ENCODE assay signal across 9 cellular contexts in genomic region chr5:82274343-82275266, GRCh38. TPM values are rescaled to one million over a fixed set of nuclear protein-coding genes. Genes with fewer than 3 reads are reported as not detected.
DNase-seq lines count a peak whose midpoint lies in the region; ATAC-seq, FAIRE-seq and TF ChIP-seq lines count a peak whose summit lies in the region.
"Had no signal": no experiment of that assay in that cellular context is flagged by ENCODE, and none has a peak within 500 bp of the region (broad histone marks: within the 10 kb centered on the region; RNA-seq: fewer than 3 reads in every experiment).

No MANE protein-coding gene starts in this region.

- no peak; a peak in 1 of 4 replicates for TF ChIP-seq RAD21 in H1 (IDR thresholded peaks at IDR 0.05 in 1 of 2, conservative IDR thresholded peaks at IDR 0.05 in 1 of 2; ENCODE audit: low read depth in 2 of 2, low read length in 2 of 2)

- H2AFZ ChIP-seq in H1 (ENCODE audit: low read length), result no peak overlapping the region

- H3K4me3 ChIP-seq in NB4 (ENCODE audit: low read depth, low read length) (no peak overlapping the region), H1 (ENCODE audit: extremely low read depth in 1 of 4, insufficient read depth in 2 of 4, low read depth in 3 of 4, low read length in 4 of 4) (peak overlapping the region in 1 of 4 experiments; percentile 14; a peak in 1 of 8 replicates)

- WGBS in H1 (ENCODE audit: extremely low coverage in 1 of 2, insufficient coverage in 1 of 2, insufficient read length in 1 of 2, insufficient replicate concordance in 2 of 2, low coverage in 1 of 2, low lambda C conversion rate in 2 of 2, missing lambda C conversion rate in 1 of 2), 2 experiments, result 53% methylated on average over 31 of the region's 31 CpGs; no CpG with 5 or more reads in 1 of the 2 experiments

- H3K4ac ChIP-seq in H1 (replicated peaks; ENCODE audit: insufficient read length, low read depth, low read length), result no peak overlapping the region

- no peak overlapping the region for H2BK20ac ChIP-seq in H1 (ENCODE audit: low read length)

- H3K4me1 ChIP-seq in H1 (replicated peaks in 1 of 4; ENCODE audit: control insufficient read depth in 3 of 4, insufficient read depth in 4 of 4, low read length in 3 of 4), result peaks cover 3 to 13% (median 7%) of the 10 kb centered on the region in 4 experiments; a peak in 6 of 7 replicates

- H2BK120ac ChIP-seq in H1 (replicated peaks; ENCODE audit: low read depth, low read length), result no peak overlapping the region

- CTCF ChIA-PET in H1 (lab: Charles Lee; ENCODE audit: partially characterized antibody), result interaction anchor here (0.6 to 2.8 kb wide), 7 partner anchors 10 to 48 kb away, joined by 3 to 14 read pairs (median 4); no protein-coding TSS in a partner anchor

- no peak overlapping the region for H3K14ac ChIP-seq in H1 (ENCODE audit: insufficient read length)

- H4K20me1 ChIP-seq in H1 (replicated peaks in 1 of 2; ENCODE audit: control insufficient read depth in 1 of 2, insufficient read depth in 2 of 2, low read length in 2 of 2), result no peaks in the 10 kb centered on the region

- no peaks in the 10 kb centered on the region; the same call in 1 of the 2 replicates for H3K79me1 ChIP-seq in H1 (ENCODE audit: low read depth, low read length)

- H3K23ac ChIP-seq in H1 (ENCODE audit: insufficient read length), result no peak overlapping the region

- H2BK15ac ChIP-seq in H1 (ENCODE audit: low read length), result no peak overlapping the region

- POLR2A ChIA-PET in H1 (lab: Charles Lee; ENCODE audit: partially characterized antibody), result interaction anchor here (0.7 to 3.0 kb wide), 29 partner anchors 9 to 1080 kb away, joined by 3 to 55 read pairs (median 4); partner anchors contain the start of gene ATG10

- H3K79me2 ChIP-seq in H1 (ENCODE audit: control insufficient read depth in 1 of 2, insufficient read depth in 2 of 2, low read length in 2 of 2), result peaks cover 5 to 19% of the 10 kb centered on the region in 2 experiments; a peak in 3 of 4 replicates

- no peak for FAIRE-seq in H1 (lab: Jason Lieb, UNC)

- no peak overlapping the region for H4K91ac ChIP-seq in H1 (replicated peaks; ENCODE audit: insufficient read length, low read length)

- no peak overlapping the region for H3K56ac ChIP-seq in H1 (replicated peaks; ENCODE audit: insufficient read length, low read depth, low read length)

- no peak for TF ChIP-seq EP300 in H1 (IDR thresholded peaks at IDR 0.05; ENCODE audit: borderline replicate concordance in 1 of 2, low read depth in 2 of 2, low read length in 2 of 2)

- H2AK5ac ChIP-seq in H1 (ENCODE audit: low read depth, low read length), result no peak overlapping the region

- TF ChIP-seq POLR2A in NB4 (IDR thresholded peaks at IDR 0.05; ENCODE audit: extremely low read depth, insufficient read length) (peak; percentile 32), H1 (IDR thresholded peaks at IDR 0.05; ENCODE audit: control extremely low read depth in 1 of 2, low read depth in 2 of 2, low read length in 2 of 2) (peak; percentile 94 to 95)

- H3K36me3 ChIP-seq in H1 (ENCODE audit: control insufficient read depth in 2 of 4, insufficient read depth in 4 of 4, low read length in 3 of 4), result peaks cover 15 to 36% (median 22%) of the 10 kb centered on the region in 4 experiments

- no peaks in the 10 kb centered on the region for H3K9me3 ChIP-seq in H1 (ENCODE audit: insufficient read depth in 2 of 2, low read depth in 1 of 2, low read length in 1 of 2)

- peaks cover 5% of the 10 kb centered on the region; the same call in 1 of the 2 replicates for H3K23me2 ChIP-seq in H1 (ENCODE audit: low read depth, low read length)

- peak overlapping the region in 3 of 4 experiments; percentile 5 to 23 (median 8); a peak in 4 of 7 replicates for H3K9ac ChIP-seq in H1 (replicated peaks in 1 of 4; ENCODE audit: extremely low read depth in 1 of 4, low read depth in 3 of 4, low read length in 3 of 4)

- H2BK12ac ChIP-seq in H1 (ENCODE audit: low read depth, low read length), result no peak overlapping the region

- peak; percentile 73 for DNase-seq in activated CD8-positive, alpha-beta memory T cell treated with anti-CD3 and anti-CD28 coated beads for 24 hours
- DNase-seq in activated CD8-positive, alpha-beta memory T cell treated with anti-CD3 and anti-CD28 coated beads, Interleukin-2, amount 50 U/mL, for 4 hours, result no peak
- peak; percentile 31 for DNase-seq in NB4 (ENCODE audit: low read depth)
- peak in 1 of 2 experiments; percentile 90 for DNase-seq in H1 (ENCODE audit: low read depth in 1 of 2, low spot score in 2 of 2)
- peak; percentile 21 for DNase-seq in stimulated activated CD4-positive, alpha-beta T cell treated with anti-CD3 and anti-CD28 coated beads, Interleukin-4, amount 100 ng/mL, for 1 hour
- no peak for DNase-seq in HuH-7 (ENCODE audit: low spot score)
- no peak for DNase-seq in NOMO-1 treated with DMSO at 0.1 percent for 48 hours (lab: John Stamatoyannopoulos, UW; ENCODE audit: unreplicated experiment)
- DNase-seq: amniotic stem cell had no signal

- peak overlapping the region; percentile 28; the same call in 1 of the 2 replicates for H2BK5ac ChIP-seq in H1 (ENCODE audit: low read depth, low read length)

- H4K8ac ChIP-seq in H1 (ENCODE audit: extremely low read depth, insufficient read depth, low read length), result peak overlapping the region; percentile 87

- no peak overlapping the region; the same call in 1 of the 2 replicates for H3K18ac ChIP-seq in H1 (ENCODE audit: extremely low read depth, low read length)

- peak overlapping the region; percentile 49 for H3K27ac ChIP-seq in H1 (ENCODE audit: low read depth, low read length)

- H3K4me2 ChIP-seq in H1 (ENCODE audit: insufficient read depth in 1 of 2, low read depth in 2 of 2, low read length in 2 of 2), result peak overlapping the region; percentile 19 to 37

- ATAC-seq in GM21423 (IDR thresholded peaks at IDR 0.05; ENCODE audit: unreplicated experiment), result no peak

- H4K5ac ChIP-seq in H1 (ENCODE audit: insufficient read length, low read depth, low read length), result peak overlapping the region; percentile 40

- no peak for TF ChIP-seq CTCF in NB4 (IDR thresholded peaks at IDR 0.05; ENCODE audit: low read depth, low read length)
- TF ChIP-seq CTCF in H1 (IDR thresholded peaks at IDR 0.05; ENCODE audit: control extremely low read depth in 1 of 3, insufficient read depth in 1 of 3, low read depth in 1 of 3, low read length in 3 of 3), result no peak

- no peaks in the 10 kb centered on the region for H3K27me3 ChIP-seq in H1 (replicated peaks in 1 of 4; ENCODE audit: control insufficient read depth in 3 of 4, extremely low read depth in 1 of 4, insufficient read depth in 3 of 4, low read length in 3 of 4)

TF ChIP-seq in H1, 55 proteins besides CTCF, POLR2A, EP300 and RAD21 (continues in another document):
- no peak for TF ChIP-seq PHF8 (conservative IDR thresholded peaks at IDR 0.05; ENCODE audit: low read depth, low read length)
- peak in 1 of 2 experiments; percentile 59; a peak in 1 of 4 replicates for TF ChIP-seq SIN3A (conservative IDR thresholded peaks at IDR 0.05 in 1 of 2, IDR thresholded peaks at IDR 0.05 in 1 of 2; ENCODE audit: low read depth in 1 of 2, low read length in 2 of 2)
- no peak for TF ChIP-seq GTF2F1 (IDR thresholded peaks at IDR 0.05; ENCODE audit: borderline replicate concordance, low read depth, low read length)
- TF ChIP-seq RFX5 (IDR thresholded peaks at IDR 0.05; ENCODE audit: borderline replicate concordance, low read depth, low read length), result no peak
- TF ChIP-seq RNF2 (IDR thresholded peaks at IDR 0.05; ENCODE audit: borderline replicate concordance, low read depth, low read length, missing control alignments, poor library complexity, severe bottlenecking), result no peak
- no peak for TF ChIP-seq GABPA (IDR thresholded peaks at IDR 0.05; ENCODE audit: borderline replicate concordance, insufficient read depth, low read length)
- TF ChIP-seq POU5F1 (IDR thresholded peaks at IDR 0.05; ENCODE audit: low read depth, low read length), result peak; percentile 67; the same call in 1 of the 2 replicates
- no peak for TF ChIP-seq BCL11A (IDR thresholded peaks at IDR 0.05; ENCODE audit: low read depth in 2 of 2, low read length in 2 of 2)
- TF ChIP-seq HDAC2 (IDR thresholded peaks at IDR 0.05; ENCODE audit: borderline replicate concordance in 1 of 2, low read depth in 2 of 2, low read length in 2 of 2), result no peak
- TF ChIP-seq TEAD4 (IDR thresholded peaks at IDR 0.05; ENCODE audit: low read depth, low read length), result no peak
- TF ChIP-seq RXRA (IDR thresholded peaks at IDR 0.05; ENCODE audit: insufficient read depth, low read depth, low read length), result no peak
- no peak for TF ChIP-seq MAFK (IDR thresholded peaks at IDR 0.05; ENCODE audit: low read depth, low read length)
- TF ChIP-seq ATF3 (IDR thresholded peaks at IDR 0.05; ENCODE audit: insufficient read depth, low read depth, low read length), result no peak
- TF ChIP-seq EZH2 (IDR thresholded peaks at IDR 0.05; ENCODE audit: low read depth, low read length, severe bottlenecking), result no peak
- TF ChIP-seq TAF7 (optimal IDR thresholded peaks at IDR 0.05; ENCODE audit: borderline replicate concordance, low read depth, low read length), result peak; percentile 81
- TF ChIP-seq MAX (IDR thresholded peaks at IDR 0.05), result peak; percentile 63
- no peak for TF ChIP-seq SP2 (IDR thresholded peaks at IDR 0.05; ENCODE audit: low read length)
- peak; percentile 66; the same call in 1 of the 2 replicates for TF ChIP-seq TAF1 (IDR thresholded peaks at IDR 0.05; ENCODE audit: low read depth, low read length)
- peak; percentile 14; the same call in 1 of the 2 replicates for TF ChIP-seq NRF1 (IDR thresholded peaks at IDR 0.05; ENCODE audit: low read depth, low read length)
- no peak for TF ChIP-seq SIX5 (IDR thresholded peaks at IDR 0.05; ENCODE audit: low read depth, low read length)

RNA-seq across cellular contexts. Expression of gene RPS23, which starts 3.5 kb away (rescaled TPM):
- total RNA-seq in H1 (2021; fragmentation: NEBNext Ultra II Directional; extraction: Animal tissue kit (Norgen Biotek cat#: 25700)), result 2,559 and 2,561 TPM in 2 replicates
- 2,869 and 4,867 TPM in 2 replicates for polyA plus RNA-seq in H1 (2011; rRNA removed)
- polyA plus RNA-seq in H1 (2011; cell fraction: cytosol; rRNA removed), result 6,096 TPM
- polyA plus RNA-seq in H1 (2011; cell fraction: nucleus; rRNA removed), result 1,659 TPM
- polyA plus RNA-seq in H1 (2012, experiment 1 of 2), result 4,061 to 6,536 TPM (median 5,485 TPM) in 4 replicates
- 4,122 TPM for polyA plus RNA-seq in H1 (2012, experiment 2 of 2)
- polyA plus RNA-seq in H1 (2013, experiment 1 of 2), result 3,517 TPM
- polyA plus RNA-seq in H1 (2013, experiment 2 of 2), result 3,428 TPM
- 1,403 and 1,559 TPM in 2 replicates for polyA minus RNA-seq in H1 (2011; rRNA and poly(A)+ RNA removed)
- 652 TPM for polyA minus RNA-seq in H1 (2011; cell fraction: cytosol; rRNA and poly(A)+ RNA removed)
- polyA minus RNA-seq in H1 (2011; cell fraction: nucleus; rRNA and poly(A)+ RNA removed), result 457 TPM

Comparison
In these comparisons a context has a peak if more than half of its experiments do, and no peak if none do; other contexts are left out.
1. DNase-seq: peak in activated CD8-positive, alpha-beta memory T cell treated with anti-CD3 and anti-CD28 coated beads for 24 hours (single experiment), NB4 (single experiment) and stimulated activated CD4-positive, alpha-beta T cell treated with anti-CD3 and anti-CD28 coated beads, Interleukin-4, amount 100 ng/mL, for 1 hour (single experiment); none in activated CD8-positive, alpha-beta memory T cell treated with anti-CD3 and anti-CD28 coated beads, Interleukin-2, amount 50 U/mL, for 4 hours (single experiment), HuH-7 (single experiment) and NOMO-1 treated with DMSO at 0.1 percent for 48 hours (single experiment).